Comparison of ENCODE assay signal across 14 cellular contexts in genomic region chr14:35789651-35790050, GRCh38. TPM values are rescaled to one million over a fixed set of nuclear protein-coding genes. Genes with fewer than 3 reads are reported as not detected.
DNase-seq lines count a peak whose midpoint lies in the region; TF ChIP-seq lines count a peak whose summit lies in the region.
"Had no signal": no experiment of that assay in that cellular context is flagged by ENCODE, and none has a peak within 500 bp of the region (broad histone marks: within the 10 kb centered on the region; RNA-seq: fewer than 3 reads in every experiment).

No MANE protein-coding gene starts in this region.

- CTCF ChIA-PET in GM10248 (lab: Yijun Ruan, JAX): interaction anchor here (1.2 kb wide), 1 partner anchor 26 kb away, joined by 3 read pairs; no protein-coding TSS in a partner anchor

- POLR2A ChIA-PET in GM10248 (lab: Yijun Ruan, JAX): no interaction called here

- no peak overlapping the region for H3K4me3 ChIP-seq in fibroblast of mammary gland (ENCODE audit: control insufficient read depth, low read depth, low read length)
- H3K4me3 ChIP-seq in esophagus squamous epithelium: no peak overlapping the region
- H3K4me3 ChIP-seq: heart right ventricle, PC-9 had no signal

- intact Hi-C loops in esophagus squamous epithelium (cut with DNase I): no loop called here

- no peaks in the 10 kb centered on the region for H3K9me3 ChIP-seq in esophagus squamous epithelium
- H3K9me3 ChIP-seq: heart right ventricle had no signal

- TF ChIP-seq POLR2A in esophagus squamous epithelium (IDR thresholded peaks at IDR 0.05): no peak

- WGBS in esophagus squamous epithelium, 2 donors: 88% methylated on average over 4 of the region's 4 CpGs

- no peaks in the 10 kb centered on the region for H3K27me3 ChIP-seq in esophagus squamous epithelium
- H3K27me3 ChIP-seq: heart right ventricle had no signal

- no peaks in the 10 kb centered on the region for H3K36me3 ChIP-seq in esophagus squamous epithelium
- H3K36me3 ChIP-seq: heart right ventricle had no signal

- DNase-seq in AG08396 (ENCODE audit: low spot score): peak; percentile 11
- peak; percentile 51 for DNase-seq in Daoy (ENCODE audit: low read depth)
- DNase-seq in SW480 (ENCODE audit: low spot score): peak; percentile 13
- peak; percentile 32 for DNase-seq in fibroblast of mammary gland (ENCODE audit: low read depth)
- no peak for DNase-seq in GM10248 (ENCODE audit: extremely low spot score)
- no peak for DNase-seq in esophagus squamous epithelium (lab: John Stamatoyannopoulos, UW)
- DNase-seq in middle frontal gyrus (ENCODE audit: extremely low spot score, low spot score): no peak
- DNase-seq: anterior cingulate cortex; CD4-positive, alpha-beta T cell; heart right ventricle; NCI-H146; NCI-H524; PC-9 had no signal

- no peak for TF ChIP-seq CTCF in fibroblast of mammary gland (conservative IDR thresholded peaks at IDR 0.05; ENCODE audit: control insufficient read depth, insufficient read depth, low read depth, low read length)
- no peak for TF ChIP-seq CTCF in GM10248 (IDR thresholded peaks at IDR 0.05; ENCODE audit: control extremely low read depth, extremely low read depth, low read depth, missing control alignments)
- TF ChIP-seq CTCF in esophagus squamous epithelium (IDR thresholded peaks at IDR 0.05): no peak

- H3K4me1 ChIP-seq in esophagus squamous epithelium: no peaks in the 10 kb centered on the region

- H3K27ac ChIP-seq in esophagus squamous epithelium: no peak overlapping the region
- H3K27ac ChIP-seq: heart right ventricle, PC-9, VCaP had no signal

RNA-seq across cellular contexts. Expression of gene RALGAPA1, which starts 19.4 kb away (rescaled TPM):
- total RNA-seq in Daoy (2014; rRNA removed; shearing (Covaris generic)): 12.9 and 13.9 TPM in 2 replicates
- 10 to 100 TPM; 22.5 to 78.6 (median 39.8) TPM for total RNA-seq in esophagus squamous epithelium

RNA-seq across cellular contexts. Expression of gene BRMS1L, which starts 36.5 kb away (rescaled TPM):
- total RNA-seq in Daoy (2014; rRNA removed; shearing (Covaris generic)): 9.9 and 12.7 TPM in 2 replicates
- 1 to 10 TPM; 2.4 to 9.0 (median 5.3) TPM for total RNA-seq in esophagus squamous epithelium

Comparison
In these comparisons a context has a peak if more than half of its experiments do, and no peak if none do; other contexts are left out.
1. DNase-seq: peak in AG08396 (single experiment), Daoy (single experiment), SW480 (single experiment) and fibroblast of mammary gland (single experiment); none in GM10248 (single experiment), esophagus squamous epithelium (single experiment) and middle frontal gyrus (single experiment).